Comparison of ENCODE assay signal across 23 cellular contexts in the genomic region with DNA sequence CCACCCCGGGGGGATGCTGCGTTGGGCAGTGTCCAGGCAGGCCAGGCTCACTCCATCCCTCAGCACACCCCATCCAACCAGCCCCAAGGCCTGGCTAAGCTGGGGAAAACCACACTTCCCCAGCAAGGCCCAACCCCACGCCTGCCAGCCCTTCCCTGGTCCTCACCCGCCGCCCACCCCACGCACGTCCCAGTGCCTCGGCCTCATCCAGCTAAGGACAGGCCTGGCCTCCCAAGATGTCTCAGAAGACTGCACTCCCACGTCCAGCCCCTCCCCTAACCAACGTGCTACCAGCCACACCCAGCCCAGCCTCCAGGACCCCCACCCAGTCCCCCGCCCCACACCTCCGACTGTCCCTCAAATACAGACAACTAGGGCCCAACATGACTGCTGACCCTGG.
"Had no signal": no experiment of that assay in that cellular context is flagged by ENCODE, and none has a peak within 500 bp of the region (broad histone marks: within the 10 kb centered on the region; RNA-seq: fewer than 3 reads in every experiment).

No MANE protein-coding gene starts in this region.

- H3K27ac ChIP-seq: colonic mucosa, coronary artery, dorsolateral prefrontal cortex, epithelial cell of prostate, esophagus muscularis mucosa, esophagus squamous epithelium, foreskin keratinocyte, gastrocnemius medialis, gastroesophageal sphincter, heart left ventricle, heart right ventricle had no signal

- DNase-seq: colonic mucosa; cortex of kidney; dermis blood vessel endothelial cell; dorsolateral prefrontal cortex; effector CD4-positive, alpha-beta T cell; effector CD8-positive, alpha-beta T cell; effector memory CD4-positive, alpha-beta T cell; effector memory CD8-positive, alpha-beta T cell; endodermal cell; erythroblast; esophagus squamous epithelium; foreskin fibroblast; foreskin keratinocyte; foreskin melanocyte; gastrocnemius medialis; glutamatergic neuron; head of caudate nucleus; heart left ventricle; heart right ventricle had no signal

- H3K9me3 ChIP-seq: colonic mucosa, esophagus muscularis mucosa, esophagus squamous epithelium, gastrocnemius medialis, gastroesophageal sphincter, heart left ventricle, heart right ventricle had no signal

- H3K36me3 ChIP-seq: colonic mucosa, gastrocnemius medialis, gastroesophageal sphincter had no signal

- H3K4me3 ChIP-seq: colonic mucosa, coronary artery, dorsolateral prefrontal cortex, esophagus muscularis mucosa, esophagus squamous epithelium, gastrocnemius medialis, gastroesophageal sphincter, heart left ventricle, heart right ventricle had no signal

- H3K4me1 ChIP-seq: colonic mucosa, foreskin keratinocyte, gastroesophageal sphincter had no signal

- H3K27me3 ChIP-seq: colonic mucosa, dorsolateral prefrontal cortex, foreskin keratinocyte, gastrocnemius medialis, heart left ventricle, heart right ventricle had no signal
